ENCODE assay signal across 1 cellular context in genomic region chr20:50308513-50309279, GRCh38.
TF ChIP-seq lines count a peak whose summit lies in the region.

No MANE protein-coding gene starts in this region.

TF ChIP-seq in HepG2, 621 proteins besides CTCF, POLR2A, EP300 and RAD21 (continued from another document and continues in another):
- TF ChIP-seq, protein P1, sequence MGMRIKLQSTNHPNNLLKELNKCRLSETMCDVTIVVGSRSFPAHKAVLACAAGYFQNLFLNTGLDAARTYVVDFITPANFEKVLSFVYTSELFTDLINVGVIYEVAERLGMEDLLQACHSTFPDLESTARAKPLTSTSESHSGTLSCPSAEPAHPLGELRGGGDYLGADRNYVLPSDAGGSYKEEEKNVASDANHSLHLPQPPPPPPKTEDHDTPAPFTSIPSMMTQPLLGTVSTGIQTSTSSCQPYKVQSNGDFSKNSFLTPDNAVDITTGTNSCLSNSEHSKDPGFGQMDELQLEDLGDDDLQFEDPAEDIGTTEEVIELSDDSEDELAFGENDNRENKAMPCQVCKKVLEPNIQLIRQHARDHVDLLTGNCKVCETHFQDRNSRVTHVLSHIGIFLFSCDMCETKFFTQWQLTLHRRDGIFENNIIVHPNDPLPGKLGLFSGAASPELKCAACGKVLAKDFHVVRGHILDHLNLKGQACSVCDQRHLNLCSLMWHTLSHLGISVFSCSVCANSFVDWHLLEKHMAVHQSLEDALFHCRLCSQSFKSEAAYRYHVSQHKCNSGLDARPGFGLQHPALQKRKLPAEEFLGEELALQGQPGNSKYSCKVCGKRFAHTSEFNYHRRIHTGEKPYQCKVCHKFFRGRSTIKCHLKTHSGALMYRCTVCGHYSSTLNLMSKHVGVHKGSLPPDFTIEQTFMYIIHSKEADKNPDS (CRISPR knock-in tag; IDR thresholded peaks at IDR 0.05): no peak
- TF ChIP-seq HNRNPL (IDR thresholded peaks at IDR 0.05; ENCODE audit: low read depth, low read length) (peak; percentile 97), ZNF616 (CRISPR knock-in tag; IDR thresholded peaks at IDR 0.05; ENCODE audit: low read depth) (no peak), TEAD3 (CRISPR knock-in tag; optimal IDR thresholded peaks at IDR 0.05; ENCODE audit: borderline replicate concordance) (peak; percentile 53), ZFX (CRISPR knock-in tag; IDR thresholded peaks at IDR 0.05; ENCODE audit: low read depth) (peak; percentile 82), ZNF234 (CRISPR knock-in tag; conservative IDR thresholded peaks at IDR 0.05) (no peak), HMGXB3 (CRISPR knock-in tag; IDR thresholded peaks at IDR 0.05; ENCODE audit: borderline replicate concordance) (peak; percentile 70), ZFYVE20 (CRISPR knock-in tag; IDR thresholded peaks at IDR 0.05; ENCODE audit: borderline replicate concordance, low read depth) (no peak), AGO2 (optimal IDR thresholded peaks at IDR 0.05; ENCODE audit: low read depth, low read length) (peak; percentile 47), BORCS8-MEF2B (CRISPR knock-in tag; IDR thresholded peaks at IDR 0.05) (peak; percentile 91; the same call in 1 of the 2 replicates), ZNF367 (CRISPR knock-in tag; IDR thresholded peaks at IDR 0.05; ENCODE audit: borderline replicate concordance) (no peak), ZNF879 (CRISPR knock-in tag; IDR thresholded peaks at IDR 0.05) (peak; percentile 49), ZBTB10 (CRISPR knock-in tag; IDR thresholded peaks at IDR 0.05; ENCODE audit: borderline replicate concordance) (no peak), RBFOX2 (IDR thresholded peaks at IDR 0.05; ENCODE audit: low read depth, low read length) (peak; percentile 72), ZFP36 (IDR thresholded peaks at IDR 0.05; ENCODE audit: borderline replicate concordance, low read depth, low read length, partially characterized antibody) (no peak), MED1 (CRISPR knock-in tag; IDR thresholded peaks at IDR 0.05) (peak; percentile 61), BRF2 (CRISPR knock-in tag; IDR thresholded peaks at IDR 0.05) (no peak), NFIB (CRISPR knock-in tag; IDR thresholded peaks at IDR 0.05; ENCODE audit: borderline replicate concordance) (no peak), ZNF598 (CRISPR knock-in tag; IDR thresholded peaks at IDR 0.05; ENCODE audit: borderline replicate concordance) (no peak), RARA (CRISPR knock-in tag; IDR thresholded peaks at IDR 0.05) (peak; percentile 53; the same call in 1 of the 2 replicates), ZNF713 (CRISPR knock-in tag; IDR thresholded peaks at IDR 0.05) (no peak), PRDM15 (CRISPR knock-in tag; IDR thresholded peaks at IDR 0.05) (no peak), ZNF543 (CRISPR knock-in tag; IDR thresholded peaks at IDR 0.05) (peak; percentile 85), SETDB1 (CRISPR knock-in tag; IDR thresholded peaks at IDR 0.05; ENCODE audit: borderline replicate concordance) (no peak), DDIT3 (CRISPR knock-in tag; IDR thresholded peaks at IDR 0.05) (0 out of 2 replicates have a peak, but pooled peaks have one; percentile 54), ZNF205 (CRISPR knock-in tag; IDR thresholded peaks at IDR 0.05) (peak; percentile 61), ADNP (CRISPR knock-in tag; IDR thresholded peaks at IDR 0.05) (no peak; the same call in 1 of the 2 replicates), CAMTA2 (CRISPR knock-in tag; IDR thresholded peaks at IDR 0.05; ENCODE audit: borderline replicate concordance) (0 out of 2 replicates have a peak, but pooled peaks have one; percentile 78), ATF6 (CRISPR knock-in tag; conservative IDR thresholded peaks at IDR 0.05) (0 out of 2 replicates have a peak, but pooled peaks have one; percentile 27), KLF6 (CRISPR knock-in tag; IDR thresholded peaks at IDR 0.05) (peak; percentile 83; the same call in 1 of the 2 replicates), RFX1 (IDR thresholded peaks at IDR 0.05) (no peak), RFXANK (CRISPR knock-in tag; IDR thresholded peaks at IDR 0.05) (peak; percentile 59; the same call in 1 of the 2 replicates), ATF3 (CRISPR knock-in tag; IDR thresholded peaks at IDR 0.05) (peak; percentile 49)
- TF ChIP-seq, protein P2, sequence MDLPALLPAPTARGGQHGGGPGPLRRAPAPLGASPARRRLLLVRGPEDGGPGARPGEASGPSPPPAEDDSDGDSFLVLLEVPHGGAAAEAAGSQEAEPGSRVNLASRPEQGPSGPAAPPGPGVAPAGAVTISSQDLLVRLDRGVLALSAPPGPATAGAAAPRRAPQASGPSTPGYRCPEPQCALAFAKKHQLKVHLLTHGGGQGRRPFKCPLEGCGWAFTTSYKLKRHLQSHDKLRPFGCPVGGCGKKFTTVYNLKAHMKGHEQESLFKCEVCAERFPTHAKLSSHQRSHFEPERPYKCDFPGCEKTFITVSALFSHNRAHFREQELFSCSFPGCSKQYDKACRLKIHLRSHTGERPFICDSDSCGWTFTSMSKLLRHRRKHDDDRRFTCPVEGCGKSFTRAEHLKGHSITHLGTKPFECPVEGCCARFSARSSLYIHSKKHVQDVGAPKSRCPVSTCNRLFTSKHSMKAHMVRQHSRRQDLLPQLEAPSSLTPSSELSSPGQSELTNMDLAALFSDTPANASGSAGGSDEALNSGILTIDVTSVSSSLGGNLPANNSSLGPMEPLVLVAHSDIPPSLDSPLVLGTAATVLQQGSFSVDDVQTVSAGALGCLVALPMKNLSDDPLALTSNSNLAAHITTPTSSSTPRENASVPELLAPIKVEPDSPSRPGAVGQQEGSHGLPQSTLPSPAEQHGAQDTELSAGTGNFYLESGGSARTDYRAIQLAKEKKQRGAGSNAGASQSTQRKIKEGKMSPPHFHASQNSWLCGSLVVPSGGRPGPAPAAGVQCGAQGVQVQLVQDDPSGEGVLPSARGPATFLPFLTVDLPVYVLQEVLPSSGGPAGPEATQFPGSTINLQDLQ (CRISPR knock-in tag; IDR thresholded peaks at IDR 0.05): 0 out of 2 replicates have a peak, but pooled peaks have one; percentile 74
- TF ChIP-seq, protein P3, sequence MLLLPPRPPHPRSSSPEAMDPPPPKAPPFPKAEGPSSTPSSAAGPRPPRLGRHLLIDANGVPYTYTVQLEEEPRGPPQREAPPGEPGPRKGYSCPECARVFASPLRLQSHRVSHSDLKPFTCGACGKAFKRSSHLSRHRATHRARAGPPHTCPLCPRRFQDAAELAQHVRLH (CRISPR knock-in tag; IDR thresholded peaks at IDR 0.05; ENCODE audit: borderline replicate concordance, low read depth): peak; percentile 82; the same call in 1 of the 2 replicates
